Comparison of ENCODE assay signal across 8 cellular contexts in the genomic region with DNA sequence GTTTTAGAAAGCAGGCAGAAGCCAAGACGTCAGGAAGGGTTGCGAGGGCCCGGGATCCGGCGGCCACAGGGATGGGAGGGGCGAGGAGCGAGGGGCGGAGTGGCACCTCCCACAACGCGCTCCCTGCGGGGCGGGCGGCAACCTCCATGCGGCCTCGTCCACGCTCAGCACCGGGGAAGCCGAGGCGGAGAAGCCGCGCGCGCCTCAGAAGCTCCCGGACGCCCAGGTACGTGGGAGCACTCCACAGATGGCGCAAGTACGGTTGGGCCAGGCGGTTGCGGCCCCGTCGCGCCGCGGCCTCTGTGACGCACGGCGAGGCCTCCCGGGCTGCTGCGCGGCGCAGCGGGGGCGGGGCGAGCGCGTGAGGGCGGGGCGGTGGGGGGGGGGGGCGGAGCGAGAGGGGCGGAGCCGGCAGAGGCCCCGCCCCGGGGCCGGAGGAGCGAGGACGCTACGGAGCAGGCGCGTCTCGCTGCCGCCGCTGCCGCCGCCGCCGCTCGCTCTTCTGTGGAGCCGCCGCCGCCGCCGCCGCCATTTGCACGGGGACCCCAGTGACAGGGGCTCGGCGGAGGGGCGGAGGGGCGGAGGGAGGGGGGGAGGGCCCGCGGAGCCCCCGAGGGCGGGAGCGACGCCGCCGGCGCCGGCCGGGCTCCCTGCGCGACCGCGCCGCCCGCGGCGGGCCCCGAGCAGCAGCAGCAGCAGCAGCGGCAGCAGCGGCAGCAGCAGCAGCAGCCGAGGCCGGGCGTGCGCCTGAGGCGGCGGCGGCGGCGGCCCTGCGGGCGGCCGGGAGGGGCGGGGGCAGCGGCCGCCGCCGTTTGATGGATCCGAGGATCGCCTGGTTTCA. TPM values are rescaled to one million over a fixed set of nuclear protein-coding genes. Genes with fewer than 3 reads are reported as not detected.
A peak's percentile ranks its signal among the peaks of the same experiment; 100 is the strongest.
DNase-seq lines count a peak whose midpoint lies in the region; ATAC-seq and TF ChIP-seq lines count a peak whose summit lies in the region.

A gene (plus strand): TSS at position 500 of the 841 bp plus-strand sequence. CDS start 316 bp downstream, at position 816.

- H3K36me3 Mint-ChIP-seq in CD4-positive, alpha-beta T cell (ENCODE audit: low read depth): peaks cover 31% of the 10 kb centered on the region

- ATAC-seq in CD4-positive, alpha-beta T cell (ENCODE audit: poor library complexity): peak; percentile 80
- ATAC-seq in GM19372 (IDR thresholded peaks at IDR 0.05; ENCODE audit: low read depth, unreplicated experiment): peak; percentile 71
- ATAC-seq in HG03520 (IDR thresholded peaks at IDR 0.05; ENCODE audit: unreplicated experiment): peak; percentile 63

- intact Hi-C loops in CD4-positive, alpha-beta T cell (cut with DNase I, micrococcal nuclease): loop anchor here (1.0 to 10.0 kb wide), 11 partner anchors 58 to 592 kb away; a partner anchor contains a TSS

- DNase-seq in CD4-positive, alpha-beta T cell: peak; percentile 84 to 90 (median 88)
- DNase-seq in NOMO-1 treated with DMSO at 0.1 percent for 48 hours (lab: John Stamatoyannopoulos, UW; ENCODE audit: unreplicated experiment) (peak; percentile 77), midbrain (lab: John Stamatoyannopoulos, UW) (peak; percentile 91)
- peak; percentile 86 for DNase-seq in activated CD8-positive, alpha-beta memory T cell treated with anti-CD3 and anti-CD28 coated beads, Interleukin-2, amount 50 U/mL, for 4 hours
- peak; percentile 72 to 77 for DNase-seq in stimulated activated CD8-positive, alpha-beta memory T cell treated with anti-CD3 and anti-CD28 coated beads, Interleukin-15, amount 100 ng/mL, for 48 hours (ENCODE audit: low read depth in 2 of 2)

- no peak for TF ChIP-seq CTCF in CD4-positive, alpha-beta T cell (IDR thresholded peaks at IDR 0.05)

- peak within 1 kb of the TSS; percentile 92 for H3K27ac Mint-ChIP-seq in CD4-positive, alpha-beta T cell

- H3K4me3 Mint-ChIP-seq in CD4-positive, alpha-beta T cell: peak within 1 kb of the TSS; percentile 94

- in situ Hi-C loops in endometrial microvascular endothelial cells (cut with HindIII; ENCODE audit: inconsistent ontology term, low pct_unique_long_range_greater_than_20kb, low sequenced_read_pairs): no loop called here

- POLR2A ChIA-PET in CD4-positive, alpha-beta T cell (lab: Charles Lee): interaction anchor here (0.7 to 2.8 kb wide), 11 partner anchors 8 to 522 kb away, joined by 3 to 17 read pairs (median 9); a partner anchor contains a TSS

- H3K27me3 Mint-ChIP-seq in CD4-positive, alpha-beta T cell: no peaks in the 10 kb centered on the region

- H3K4me1 Mint-ChIP-seq in CD4-positive, alpha-beta T cell (ENCODE audit: low read depth): peaks cover 38% of the 10 kb centered on the region

- no peaks in the 10 kb centered on the region for H3K9me3 Mint-ChIP-seq in CD4-positive, alpha-beta T cell

- H3K27me3 ChIP-seq in CD4-positive, alpha-beta T cell (ENCODE audit: control insufficient read depth, insufficient read depth, low read length): no peaks in the 10 kb centered on the region

- peak within 1 kb of the TSS; percentile 90 for H3K27ac ChIP-seq in CD4-positive, alpha-beta T cell (ENCODE audit: low read depth, low read length)

- H3K9me3 ChIP-seq in CD4-positive, alpha-beta T cell (ENCODE audit: control insufficient read depth, low read length): no peaks in the 10 kb centered on the region

- CTCF ChIA-PET in CD4-positive, alpha-beta T cell (lab: Charles Lee): interaction anchor here (0.8 to 1.7 kb wide), 2 partner anchors 58 to 128 kb away, joined by 4 to 9 read pairs; a partner anchor contains a TSS

RNA-seq across cellular contexts. Expression of the gene that starts here (rescaled TPM):
- 10 to 100 TPM; 32.9 to 35.0 TPM for total RNA-seq in CD4-positive, alpha-beta T cell
- 10.8 TPM for total RNA-seq in endometrial microvascular endothelial cells (ENCODE audit: inconsistent ontology term)

Comparison
In these comparisons a context has a peak if more than half of its experiments do, and no peak if none do; other contexts are left out.
1. Peak in every context shown above with its lines: DNase-seq, ATAC-seq and H3K27ac ChIP-seq.